ENCODE assay signal across 8 cellular contexts in the genomic region with DNA sequence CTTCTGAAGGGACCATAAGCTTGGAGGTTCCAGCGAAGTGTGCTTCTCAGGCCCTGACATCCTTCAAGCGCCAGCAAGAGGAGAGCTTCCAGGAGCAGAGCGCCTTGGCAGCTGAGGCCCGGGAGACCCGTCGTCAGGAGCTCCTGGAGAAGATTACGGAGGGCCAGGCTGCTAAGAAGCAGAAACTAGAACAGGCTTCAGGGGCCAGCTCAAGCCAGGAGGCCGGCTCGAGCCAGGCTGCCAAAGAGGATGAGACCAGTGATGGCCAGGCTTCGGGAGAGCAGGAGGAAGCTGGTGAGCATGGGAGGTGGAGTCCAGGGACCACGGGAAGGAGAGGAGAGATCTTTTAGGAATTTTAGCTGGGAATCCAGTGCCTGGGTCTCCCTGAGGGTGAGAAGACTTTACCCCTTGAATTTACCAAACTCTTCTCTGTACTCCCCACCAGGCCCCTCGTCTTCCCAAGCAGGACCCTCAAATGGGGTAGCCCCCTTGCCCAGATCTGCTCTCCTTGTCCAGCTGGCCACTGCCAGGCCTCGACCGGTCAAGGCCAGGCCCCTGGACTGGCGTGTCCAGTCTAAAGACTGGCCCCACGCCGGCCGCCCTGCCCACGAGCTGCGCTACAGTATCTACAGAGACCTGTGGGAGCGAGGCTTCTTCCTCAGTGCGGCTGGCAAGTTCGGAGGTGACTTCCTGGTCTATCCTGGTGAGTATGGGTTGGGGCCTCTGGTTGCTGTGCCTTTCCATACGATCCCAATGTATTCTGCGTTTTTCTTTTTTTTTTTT. TPM values are rescaled to one million over a fixed set of nuclear protein-coding genes. Genes with fewer than 3 reads are reported as not detected.
DNase-seq lines count a peak whose midpoint lies in the region; ATAC-seq and TF ChIP-seq lines count a peak whose summit lies in the region.

No MANE protein-coding gene starts in this region.

- peaks cover 40 to 48% of the 10 kb centered on the region in 2 donors for H3K36me3 Mint-ChIP-seq in CD14-positive monocyte
- no peaks in the 10 kb centered on the region for H3K36me3 Mint-ChIP-seq in natural killer cell treated with Interleukin-12 subunit alpha and Interleukin-12 subunit beta and Interleukin-15 and Interleukin-18, amount 100 ng/mL, for 72 hours

- peak overlapping the region; percentile 82 for H3K4me2 ChIP-seq in Loucy (ENCODE audit: low read depth, low read length, poor library complexity, severe bottlenecking)

- peaks cover 26% of the 10 kb centered on the region for H4K20me1 ChIP-seq in Loucy (ENCODE audit: insufficient read depth, low read length, poor library complexity, severe bottlenecking)

- H3K27me3 Mint-ChIP-seq in CD14-positive monocyte (ENCODE audit: low read depth in 3 of 3), result peaks cover 0 to 1% (median 1%) of the 10 kb centered on the region in 3 donors
- no peaks in the 10 kb centered on the region for H3K27me3 Mint-ChIP-seq in natural killer cell treated with Interleukin-12 subunit alpha and Interleukin-12 subunit beta and Interleukin-15 and Interleukin-18, amount 100 ng/mL, for 72 hours

- H3K27ac ChIP-seq in colonic mucosa, result peak overlapping the region; percentile 99

- intact Hi-C loops in CD14-positive monocyte (cut with micrococcal nuclease) (loop anchor here (1.0 to 10.0 kb wide), 4 partner anchors 33 to 1463 kb away; a partner anchor contains a TSS), colonic mucosa (cut with DNase I) (no loop called here)

- peak overlapping the region; percentile 94 to 95 for H3K4me3 Mint-ChIP-seq in CD14-positive monocyte
- H3K4me3 Mint-ChIP-seq in natural killer cell treated with Interleukin-12 subunit alpha and Interleukin-12 subunit beta and Interleukin-15 and Interleukin-18, amount 100 ng/mL, for 72 hours, result peak overlapping the region; percentile 87

- H3K79me2 ChIP-seq in Loucy (ENCODE audit: insufficient read depth, low read length), result peaks cover 40% of the 10 kb centered on the region

- peaks cover 35% of the 10 kb centered on the region for H3K4me1 Mint-ChIP-seq in CD14-positive monocyte
- peaks cover 22 to 30% of the 10 kb centered on the region in 2 donors for H3K4me1 Mint-ChIP-seq in natural killer cell treated with Interleukin-12 subunit alpha and Interleukin-12 subunit beta and Interleukin-15 and Interleukin-18, amount 100 ng/mL, for 72 hours (ENCODE audit: low read depth in 2 of 2)

- DNase-seq in CD14-positive monocyte (ENCODE audit: low spot score), result no peak
- no peak for DNase-seq in colonic mucosa
- no peak for DNase-seq in natural killer cell treated with Interleukin-12 subunit alpha and Interleukin-12 subunit beta and Interleukin-15 and Interleukin-18, amount 100 ng/mL, for 72 hours (ENCODE audit: low spot score)
- no peak for DNase-seq in occipital lobe (lab: John Stamatoyannopoulos, UW)
- DNase-seq in globus pallidus (ENCODE audit: low spot score), result no peak
- DNase-seq in stimulated activated CD4-positive, alpha-beta T cell treated with anti-CD3 and anti-CD28 coated beads, Interleukin-1b, Interleukin-23, amount 100 ng/mL, for 48 hours, result no peak

- TF ChIP-seq CTCF in CD14-positive monocyte (IDR thresholded peaks at IDR 0.05), result no peak
- TF ChIP-seq CTCF in Loucy (conservative IDR thresholded peaks at IDR 0.05; ENCODE audit: low read length), result no peak
- TF ChIP-seq CTCF in colonic mucosa (IDR thresholded peaks at IDR 0.05), result no peak

- H3K9me3 ChIP-seq in Loucy (ENCODE audit: insufficient read depth, low read depth, low read length) (no peaks in the 10 kb centered on the region), colonic mucosa (no peaks in the 10 kb centered on the region)

- H3K9ac ChIP-seq in Loucy (ENCODE audit: low read depth, low read length, poor library complexity, severe bottlenecking) (peak overlapping the region; percentile 93), colonic mucosa (ENCODE audit: low read depth in 2 of 2, low read length in 2 of 2) (peak overlapping the region; percentile 95 to 96)

- H2AFZ ChIP-seq in Loucy (ENCODE audit: low read length), result peak overlapping the region; percentile 97; the same call in 1 of the 2 replicates

- H3K27me3 ChIP-seq in Loucy (ENCODE audit: insufficient read depth, low read length, poor library complexity, severe bottlenecking) (no peaks in the 10 kb centered on the region), colonic mucosa (no peaks in the 10 kb centered on the region)

- H3K9me2 ChIP-seq in Loucy (replicated peaks; ENCODE audit: low read depth, low read length), result no peaks in the 10 kb centered on the region

- peak overlapping the region; percentile 90 to 100 (median 93) for H3K27ac Mint-ChIP-seq in CD14-positive monocyte
- peak overlapping the region; percentile 81 to 93 for H3K27ac Mint-ChIP-seq in natural killer cell treated with Interleukin-12 subunit alpha and Interleukin-12 subunit beta and Interleukin-15 and Interleukin-18, amount 100 ng/mL, for 72 hours

- H3K4me1 ChIP-seq in Loucy (ENCODE audit: insufficient read depth, low read length, poor library complexity, severe bottlenecking), result peaks cover 21% of the 10 kb centered on the region
- H3K4me1 ChIP-seq in colonic mucosa, result peaks cover 13% of the 10 kb centered on the region

- H3K4me3 ChIP-seq in Loucy (ENCODE audit: low read length, poor library complexity, severe bottlenecking) (peak overlapping the region; percentile 89), colonic mucosa (peak overlapping the region; percentile 60)

- H3K36me3 ChIP-seq in Loucy (ENCODE audit: insufficient read depth, low read length) (peaks cover 10% of the 10 kb centered on the region; the same call in 1 of the 2 replicates), colonic mucosa (no peaks in the 10 kb centered on the region)

- H3K9me3 Mint-ChIP-seq in CD14-positive monocyte, result peaks cover 0 to 2% (median 0%) of the 10 kb centered on the region in 7 donors
- H3K9me3 Mint-ChIP-seq in natural killer cell treated with Interleukin-12 subunit alpha and Interleukin-12 subunit beta and Interleukin-15 and Interleukin-18, amount 100 ng/mL, for 72 hours, result no peaks in the 10 kb centered on the region

- no peaks in the 10 kb centered on the region for H3F3A ChIP-seq in Loucy (ENCODE audit: low read depth)

- ATAC-seq in natural killer cell treated with Interleukin-12 subunit alpha and Interleukin-12 subunit beta and Interleukin-15 and Interleukin-18, amount 100 ng/mL, for 72 hours, result no peak
- no peak for ATAC-seq in HG03175 (IDR thresholded peaks at IDR 0.05; ENCODE audit: unreplicated experiment)

RNA-seq across cellular contexts. Expression of a gene that starts 0.8 kb away (rescaled TPM):
- polyA plus RNA-seq in CD14-positive monocyte, result 100 to 1,000 TPM; 109 to 125 TPM
- total RNA-seq in colonic mucosa (10 to 100 TPM; 47.9 to 52.7 TPM), occipital lobe (34.2 TPM)
- total RNA-seq in natural killer cell treated with Interleukin-12 subunit alpha and Interleukin-12 subunit beta and Interleukin-15 and Interleukin-18, amount 100 ng/mL, for 72 hours, result 10 to 100 TPM; 15.5 to 26.2 TPM

RNA-seq across cellular contexts. Expression of a gene that starts 2.5 kb away (rescaled TPM):
- polyA plus RNA-seq in CD14-positive monocyte, result 100 to 1,000 TPM in 1 of 2 donors, 10 to 100 TPM in 1; 84.0 to 115 TPM
- total RNA-seq in colonic mucosa (100 to 1,000 TPM; 122 to 142 TPM), occipital lobe (19.2 TPM)
- 10 to 100 TPM; 24.2 to 56.5 TPM for total RNA-seq in natural killer cell treated with Interleukin-12 subunit alpha and Interleukin-12 subunit beta and Interleukin-15 and Interleukin-18, amount 100 ng/mL, for 72 hours

RNA-seq across cellular contexts. Expression of a gene that starts 8.8 kb away (rescaled TPM):
- polyA plus RNA-seq in CD14-positive monocyte, result 100 to 1,000 TPM; 756 to 983 TPM
- total RNA-seq in colonic mucosa, result 1,000 to 10,000 TPM; 1,149 to 1,300 TPM
- total RNA-seq in natural killer cell treated with Interleukin-12 subunit alpha and Interleukin-12 subunit beta and Interleukin-15 and Interleukin-18, amount 100 ng/mL, for 72 hours, result 1,000 to 10,000 TPM in 1 of 2 donors, 100 to 1,000 TPM in 1; 774 to 1,402 TPM
- total RNA-seq in occipital lobe, result 1,641 TPM

RNA-seq across cellular contexts. Expression of a gene that starts 18.9 kb away (rescaled TPM):
- polyA plus RNA-seq in CD14-positive monocyte, result 1 to 10 TPM; 1.5 to 2.5 TPM
- total RNA-seq in colonic mucosa, result 100 to 1,000 TPM in 1 of 2 donors, 10 to 100 TPM in 1; 80.9 to 165 TPM
- 1 to 10 TPM in 1 of 2 donors, not detected in 1; 1.2 TPM for total RNA-seq in natural killer cell treated with Interleukin-12 subunit alpha and Interleukin-12 subunit beta and Interleukin-15 and Interleukin-18, amount 100 ng/mL, for 72 hours
- not detected for total RNA-seq in occipital lobe

RNA-seq across cellular contexts. Expression of a gene that starts 30.9 kb away (rescaled TPM):
- 100 to 1,000 TPM in 1 of 2 donors, 10 to 100 TPM in 1; 62.9 to 104 TPM for polyA plus RNA-seq in CD14-positive monocyte
- total RNA-seq in colonic mucosa (1 to 10 TPM in 1 of 2 donors, under 1 TPM in 1; 0.44 to 4.1 TPM), occipital lobe (not detected)
- total RNA-seq in natural killer cell treated with Interleukin-12 subunit alpha and Interleukin-12 subunit beta and Interleukin-15 and Interleukin-18, amount 100 ng/mL, for 72 hours, result under 1 TPM; 0.43 to 0.47 TPM
